Comparison of ENCODE assay signal across 1 cellular context in the genomic region with DNA sequence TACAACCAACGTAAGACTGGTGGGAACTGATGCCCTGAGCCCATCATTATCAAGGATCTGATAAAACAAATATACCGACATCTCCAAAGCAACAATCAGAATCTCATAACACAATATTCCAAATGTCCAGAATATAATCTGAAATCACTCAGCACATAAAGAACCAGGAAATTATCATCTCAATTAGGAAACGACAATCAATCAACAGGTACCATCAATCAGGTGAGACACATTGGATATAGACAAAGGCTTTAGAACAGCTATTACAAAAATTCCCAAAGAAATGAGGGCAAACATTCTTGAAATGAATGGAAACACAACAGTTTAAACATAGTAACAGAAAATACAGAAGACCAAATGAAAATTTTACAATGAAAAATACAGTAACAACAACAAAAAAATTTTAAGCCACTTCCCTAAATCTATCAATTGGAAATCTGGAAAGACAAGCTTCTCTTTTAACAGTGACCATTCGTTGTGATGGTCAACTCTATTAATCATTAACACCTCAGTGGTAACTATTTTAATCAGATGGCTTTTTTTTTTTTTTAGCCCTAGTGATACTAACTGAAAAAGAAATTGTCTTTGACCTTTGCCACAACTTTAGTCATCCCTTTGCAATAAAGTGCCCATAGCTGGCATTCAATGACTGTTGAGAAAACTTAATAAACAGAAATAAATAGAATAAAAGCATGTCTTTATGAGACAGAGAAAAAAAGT.
TF ChIP-seq lines count a peak whose summit lies in the region.

No MANE protein-coding gene starts in this region.

TF ChIP-seq in A549, 52 proteins besides CTCF, POLR2A, EP300 and RAD21 (continued from another document):
- TF ChIP-seq MYC (IDR thresholded peaks at IDR 0.05; ENCODE audit: borderline replicate concordance, low read length): no peak
- TF ChIP-seq ZC3H11A (IDR thresholded peaks at IDR 0.05): no peak
